Comparison of ENCODE assay signal across 8 cellular contexts in genomic region chr13:22915442-22916082, GRCh38.
DNase-seq lines count a peak whose midpoint lies in the region; ATAC-seq, FAIRE-seq and TF ChIP-seq lines count a peak whose summit lies in the region.

No MANE protein-coding gene starts in this region.

- H3K27ac Mint-ChIP-seq in activated T-helper 17 cell treated with anti-CD3 and anti-CD28 coated beads, Interleukin-2, amount 50 U/mL, for 72 hours: no peak overlapping the region

- DNase-seq in AG04450 (ENCODE audit: low read depth, low spot score): no peak
- DNase-seq in left ventricle myocardium superior: peak; percentile 68
- DNase-seq in pancreas: peak in 3 of 6 donors; percentile 17 to 72 (median 23)
- no peak for DNase-seq in NCI-H2107 (lab: John Stamatoyannopoulos, UW)
- DNase-seq in NCI-H226: no peak

- ATAC-seq in GM18502 (IDR thresholded peaks at IDR 0.05; ENCODE audit: poor library complexity, unreplicated experiment) (peak; percentile 64), left ventricle myocardium superior (peak; percentile 95), pancreas (peak; percentile 87 to 94 (median 93))
- ATAC-seq in activated T-helper 17 cell treated with anti-CD3 and anti-CD28 coated beads, Interleukin-2, amount 50 U/mL, for 72 hours (replicated peaks): peak; percentile 23

- intact Hi-C loops in left ventricle myocardium superior (cut with micrococcal nuclease) (no loop called here), pancreas (cut with DNase I) (no loop called here)

- H3K4me3 ChIP-seq in AG04450 (ENCODE audit: low read depth, low read length) (peak overlapping the region; percentile 75), HUES64 (ENCODE audit: low read length) (peak overlapping the region; percentile 83), pancreas (peak overlapping the region; percentile 23 to 59 (median 39))

- H3K27me3 Mint-ChIP-seq in activated T-helper 17 cell treated with anti-CD3 and anti-CD28 coated beads, Interleukin-2, amount 50 U/mL, for 72 hours: peaks cover 34% of the 10 kb centered on the region

- H3K36me3 ChIP-seq in HUES64 (ENCODE audit: insufficient read depth, low read length): no peaks in the 10 kb centered on the region
- no peaks in the 10 kb centered on the region for H3K36me3 ChIP-seq in pancreas

- FAIRE-seq in pancreas (lab: Jason Lieb, UNC): no peak

- 2% methylated on average over 58 of the region's 58 CpGs for WGBS in HUES64
- 3% methylated on average over 46 to 58 of the region's 58 CpGs for WGBS in pancreas, 2 donors

- POLR2A ChIA-PET in AG04450 (lab: Yijun Ruan, JAX): no interaction called here

- H3K27ac ChIP-seq in AG04450 (ENCODE audit: low read depth, low read length): no peak overlapping the region
- H3K27ac ChIP-seq in HUES64 (ENCODE audit: low read depth, low read length): peak overlapping the region; percentile 63; the same call in 1 of the 2 replicates
- H3K27ac ChIP-seq in pancreas: no peak overlapping the region

- H3K4me3 Mint-ChIP-seq in activated T-helper 17 cell treated with anti-CD3 and anti-CD28 coated beads, Interleukin-2, amount 50 U/mL, for 72 hours: peak overlapping the region; percentile 20

- H3K9ac ChIP-seq in HUES64 (ENCODE audit: low read depth, low read length): peak overlapping the region; percentile 78

- H3K9me3 Mint-ChIP-seq in activated T-helper 17 cell treated with anti-CD3 and anti-CD28 coated beads, Interleukin-2, amount 50 U/mL, for 72 hours: no peaks in the 10 kb centered on the region

- H3K4me1 Mint-ChIP-seq in activated T-helper 17 cell treated with anti-CD3 and anti-CD28 coated beads, Interleukin-2, amount 50 U/mL, for 72 hours: peaks cover 5% of the 10 kb centered on the region

- H3K4me1 ChIP-seq in HUES64 (ENCODE audit: insufficient read depth, low read length): no peaks in the 10 kb centered on the region
- no peaks in the 10 kb centered on the region for H3K4me1 ChIP-seq in pancreas

- H3K36me3 Mint-ChIP-seq in activated T-helper 17 cell treated with anti-CD3 and anti-CD28 coated beads, Interleukin-2, amount 50 U/mL, for 72 hours (ENCODE audit: low read depth): no peaks in the 10 kb centered on the region

- TF ChIP-seq CTCF in AG04450 (IDR thresholded peaks at IDR 0.05; ENCODE audit: low read depth, low read length) (no peak), pancreas (IDR thresholded peaks at IDR 0.05) (no peak)

- CTCF ChIA-PET in AG04450 (lab: Charles Lee): no interaction called here

- peaks cover 3% of the 10 kb centered on the region for H3K27me3 ChIP-seq in AG04450 (ENCODE audit: control insufficient read depth, insufficient read depth, low read length)
- H3K27me3 ChIP-seq in HUES64 (ENCODE audit: insufficient read depth, low read length): no peaks in the 10 kb centered on the region
- H3K27me3 ChIP-seq in pancreas: no peaks in the 10 kb centered on the region

- H3K9me3 ChIP-seq in AG04450 (ENCODE audit: control insufficient read depth, insufficient read depth, low read length) (no peaks in the 10 kb centered on the region; the same call in 1 of the 2 replicates), HUES64 (ENCODE audit: insufficient read depth, low read depth, low read length) (no peaks in the 10 kb centered on the region), pancreas (no peaks in the 10 kb centered on the region)

Comparison
In these comparisons a context has a peak if more than half of its experiments do, and no peak if none do; other contexts are left out.
1. ATAC-seq: peak in every context shown above with its lines; median percentile 95 in left ventricle myocardium superior; 93 in pancreas; 64 in GM18502; 23 in activated T-helper 17 cell treated with anti-CD3 and anti-CD28 coated beads, Interleukin-2, amount 50 U/mL, for 72 hours.